ENCODE assay signal across 17 cellular contexts in genomic region chr11:72373163-72373562, GRCh38.
DNase-seq lines count a peak whose midpoint lies in the region; ATAC-seq and TF ChIP-seq lines count a peak whose summit lies in the region.
"Had no signal": no experiment of that assay in that cellular context is flagged by ENCODE, and none has a peak within 500 bp of the region (broad histone marks: within the 10 kb centered on the region; RNA-seq: fewer than 3 reads in every experiment).

No MANE protein-coding gene starts in this region.

- no peaks in the 10 kb centered on the region for H3K36me3 ChIP-seq in left lung
- H3K36me3 ChIP-seq: ascending aorta had no signal

- H3K27ac ChIP-seq in left lung = peak overlapping the region in 1 of 2 donors; percentile 19
- H3K27ac ChIP-seq: ascending aorta had no signal

- no peaks in the 10 kb centered on the region for H3K27me3 ChIP-seq in left lung
- H3K27me3 ChIP-seq: ascending aorta had no signal

- H3K9me3 ChIP-seq in left lung = no peaks in the 10 kb centered on the region
- H3K9me3 ChIP-seq: ascending aorta had no signal

- intact Hi-C loops in left lung (cut with DNase I) = no loop called here

- H3K4me1 ChIP-seq in left lung = peaks cover 0 to 9% of the 10 kb centered on the region in 2 donors

- TF ChIP-seq CTCF in left lung (IDR thresholded peaks at IDR 0.05) = no peak

- ATAC-seq in left lung (peak; percentile 89), HG02642 (IDR thresholded peaks at IDR 0.05; ENCODE audit: poor library complexity, unreplicated experiment) (no peak), GM18505 (IDR thresholded peaks at IDR 0.05; ENCODE audit: unreplicated experiment) (no peak)
- no peak for ATAC-seq in activated CD4-positive, CD25-positive, alpha-beta regulatory T cell treated with anti-CD3 and anti-CD28 coated beads, Interleukin-2, amount 50 U/mL, for 24 hours
- ATAC-seq: sciatic nerve, SK-N-SH treated with all-trans-retinoic acid at 6 μM for 48 hours had no signal

- no peak for TF ChIP-seq POLR2A in GM18505 (IDR thresholded peaks at IDR 0.05; ENCODE audit: borderline replicate concordance, extremely low read depth, insufficient read depth, insufficient read length)

- no peak overlapping the region for H3K4me3 ChIP-seq in left lung
- H3K4me3 ChIP-seq: ascending aorta had no signal

- DNase-seq in DMS153 (lab: John Stamatoyannopoulos, UW) (peak; percentile 91), NCI-H1417 treated with DMSO at 0.1 percent for 48 hours (lab: John Stamatoyannopoulos, UW) (peak; percentile 99), NCI-H345 (lab: John Stamatoyannopoulos, UW) (peak; percentile 93), left lung (no peak), cerebellar nuclear complex (lab: John Stamatoyannopoulos, UW) (no peak)
- DNase-seq: activated CD4-positive, alpha-beta T cell treated with anti-CD3 and anti-CD28 coated beads for 4 hours; activated CD8-positive, alpha-beta memory T cell treated with anti-CD3 and anti-CD28 coated beads, Interleukin-2, amount 50 U/mL, for 4 hours; CD4-positive, alpha-beta T cell; HFFc6; hippocampal formation; NCI-H526 treated with DMSO at 0.1 percent for 48 hours had no signal

Comparison
In these comparisons a context has a peak if more than half of its experiments do, and no peak if none do; other contexts are left out.
1. DNase-seq: peak in DMS153 (single experiment), NCI-H1417 treated with DMSO at 0.1 percent for 48 hours (single experiment) and NCI-H345 (single experiment); none in left lung (0 of 2) and cerebellar nuclear complex (0 of 2).